Comparison of ENCODE assay signal across 1 cellular context in genomic region chr7:6729492-6730342, GRCh38.
TF ChIP-seq lines count a peak whose summit lies in the region.

No MANE protein-coding gene starts in this region.

TF ChIP-seq in K562, 482 proteins besides CTCF, POLR2A, EP300 and RAD21 (continued from another document and continues in another):
- TF ChIP-seq MAX (CRISPR knock-in tag; IDR thresholded peaks at IDR 0.05) (peak; percentile 93), GMEB1 (CRISPR knock-in tag; IDR thresholded peaks at IDR 0.05) (peak; percentile 37; the same call in 1 of the 2 replicates), FUS (optimal IDR thresholded peaks at IDR 0.05; ENCODE audit: low read depth, low read length) (no peak), VEZF1 (CRISPR knock-in tag; IDR thresholded peaks at IDR 0.05) (peak; percentile 37; the same call in 1 of the 2 replicates), TCF7 (IDR thresholded peaks at IDR 0.05; ENCODE audit: borderline replicate concordance) (no peak), MLX (CRISPR knock-in tag; conservative IDR thresholded peaks at IDR 0.05) (no peak), ZNF316 (IDR thresholded peaks at IDR 0.05) (peak; percentile 43), CREB3L1 (IDR thresholded peaks at IDR 0.05; ENCODE audit: borderline replicate concordance, low read depth) (peak; percentile 65; the same call in 1 of the 2 replicates), ZBTB1 (CRISPR knock-in tag; IDR thresholded peaks at IDR 0.05; ENCODE audit: borderline replicate concordance, low read depth) (no peak), FOXK1 (CRISPR knock-in tag; IDR thresholded peaks at IDR 0.05; ENCODE audit: borderline replicate concordance) (no peak), ESRRA (IDR thresholded peaks at IDR 0.05; ENCODE audit: borderline replicate concordance, low read depth) (peak; percentile 33; the same call in 1 of the 2 replicates), YBX1 (IDR thresholded peaks at IDR 0.05) (no peak), HIVEP1 (CRISPR knock-in tag; IDR thresholded peaks at IDR 0.05) (no peak), NRF1 (conservative IDR thresholded peaks at IDR 0.05 in 1 of 2, IDR thresholded peaks at IDR 0.05 in 1 of 2) (peak; percentile 95 to 96), ZNF311 (CRISPR knock-in tag; IDR thresholded peaks at IDR 0.05) (no peak), ZNF12 (CRISPR knock-in tag; IDR thresholded peaks at IDR 0.05) (peak; percentile 69; the same call in 1 of the 2 replicates), E2F4 (CRISPR knock-in tag; IDR thresholded peaks at IDR 0.05; ENCODE audit: low read depth) (0 out of 2 replicates have a peak, but pooled peaks have one; percentile 34), ELF2 (CRISPR knock-in tag; IDR thresholded peaks at IDR 0.05) (peak; percentile 66; the same call in 1 of the 2 replicates), TEAD1 (CRISPR knock-in tag; IDR thresholded peaks at IDR 0.05) (peak in 1 of 2 experiments; percentile 84; a peak in 2 of 4 replicates), THRA (IDR thresholded peaks at IDR 0.05) (peak; percentile 94), MTA3 (IDR thresholded peaks at IDR 0.05; ENCODE audit: borderline replicate concordance) (peak; percentile 14; the same call in 1 of the 2 replicates), ZNF239 (CRISPR knock-in tag; IDR thresholded peaks at IDR 0.05) (no peak), ID3 (CRISPR knock-in tag; IDR thresholded peaks at IDR 0.05) (no peak), ID3 (tag; IDR thresholded peaks at IDR 0.05) (0 out of 2 replicates have a peak, but pooled peaks have one; percentile 42), ZNF512 (tag; IDR thresholded peaks at IDR 0.05) (no peak), MYC (IDR thresholded peaks at IDR 0.05; ENCODE audit: low read depth, low read length) (peak; percentile 81), MYC (CRISPR knock-in tag; IDR thresholded peaks at IDR 0.05; ENCODE audit: borderline replicate concordance, low read depth) (no peak), RB1 (IDR thresholded peaks at IDR 0.05; ENCODE audit: low read depth) (peak; percentile 50; the same call in 1 of the 2 replicates), JUN (IDR thresholded peaks at IDR 0.05; ENCODE audit: borderline replicate concordance, low read depth, low read length) (no peak), JUN (CRISPR knock-in tag; IDR thresholded peaks at IDR 0.05; ENCODE audit: borderline replicate concordance) (peak; percentile 69; the same call in 1 of the 2 replicates), HNRNPH1 (optimal IDR thresholded peaks at IDR 0.05; ENCODE audit: low read depth, low read length) (no peak), PHF8 (IDR thresholded peaks at IDR 0.05; ENCODE audit: borderline replicate concordance, low read length) (peak; percentile 86; the same call in 1 of the 2 replicates), GABPB1 (CRISPR knock-in tag; IDR thresholded peaks at IDR 0.05) (peak; percentile 93), SIN3B (IDR thresholded peaks at IDR 0.05; ENCODE audit: low read depth) (peak; percentile 48; the same call in 1 of the 2 replicates), RBFOX2 (IDR thresholded peaks at IDR 0.05; ENCODE audit: low read depth, low read length) (peak; percentile 95), NR2C1 (IDR thresholded peaks at IDR 0.05) (peak; percentile 75; the same call in 1 of the 2 replicates), NR2C1 (tag; IDR thresholded peaks at IDR 0.05) (peak; percentile 81), CREM (IDR thresholded peaks at IDR 0.05; ENCODE audit: low read depth) (peak; percentile 55), TBP (optimal IDR thresholded peaks at IDR 0.05; ENCODE audit: low read depth, low read length) (peak; percentile 52), NR4A1 (CRISPR knock-in tag; IDR thresholded peaks at IDR 0.05) (no peak), NR4A1 (tag; IDR thresholded peaks at IDR 0.05) (peak; percentile 24; the same call in 1 of the 2 replicates), CTBP1 (IDR thresholded peaks at IDR 0.05; ENCODE audit: borderline replicate concordance) (peak; percentile 41; the same call in 1 of the 2 replicates), HINFP (tag; conservative IDR thresholded peaks at IDR 0.05; ENCODE audit: low read depth) (0 out of 2 replicates have a peak, but pooled peaks have one; percentile 33), CREB1 (IDR thresholded peaks at IDR 0.05) (no peak), CREB1 (CRISPR knock-in tag; IDR thresholded peaks at IDR 0.05) (0 out of 2 replicates have a peak, but pooled peaks have one; percentile 10), HDAC1 (IDR thresholded peaks at IDR 0.05) (peak in 1 of 2 experiments; percentile 44; a peak in 1 of 4 replicates), SAFB2 (IDR thresholded peaks at IDR 0.05; ENCODE audit: borderline replicate concordance, low read depth, low read length, severe bottlenecking) (no peak), NKRF (IDR thresholded peaks at IDR 0.05; ENCODE audit: borderline replicate concordance) (no peak), ATF6 (CRISPR knock-in tag; IDR thresholded peaks at IDR 0.05) (0 out of 2 replicates have a peak, but pooled peaks have one; percentile 11)
